1 cellular context compared by ENCODE assay signal in the genomic region with DNA sequence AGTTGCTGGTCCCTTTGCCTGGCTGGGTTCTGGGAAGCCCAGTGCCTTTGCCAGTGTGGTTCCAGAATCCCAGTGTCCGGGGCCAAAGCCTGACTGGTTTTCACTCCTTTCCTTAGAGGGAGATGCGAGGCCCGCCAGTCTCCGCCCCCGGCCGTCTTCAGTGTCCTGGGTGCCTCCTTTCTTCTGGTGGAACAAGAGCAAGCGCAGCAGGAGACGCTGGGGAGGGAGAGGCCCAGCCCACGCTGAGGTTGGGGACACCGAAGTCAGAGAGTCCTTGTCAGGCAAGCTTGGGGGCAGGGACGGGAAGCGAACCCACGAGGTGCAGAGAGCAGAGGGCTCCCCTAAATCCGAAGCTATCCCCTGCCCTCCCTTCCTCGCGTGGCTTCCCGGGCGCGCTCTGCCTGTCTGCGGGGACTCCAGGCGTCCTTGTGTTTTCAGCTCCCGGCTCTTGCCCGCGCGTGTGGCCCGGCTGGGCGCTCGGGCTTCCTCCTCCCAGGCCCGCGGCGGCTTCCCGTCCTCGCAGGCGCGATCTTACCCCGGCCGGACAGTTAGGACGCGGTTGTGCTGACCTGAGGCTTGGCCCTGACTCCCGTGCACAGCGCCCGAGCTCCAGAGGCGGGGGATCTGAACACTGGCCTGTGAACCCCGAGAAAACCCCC.
TF ChIP-seq lines count a peak whose summit lies in the region.

No MANE protein-coding gene starts in this region.

TF ChIP-seq in SK-N-SH treated with all-trans-retinoic acid at 6 μM for 48 hours, 23 proteins besides CTCF, POLR2A, EP300 and RAD21 (continued from another document):
- TF ChIP-seq, protein P1, sequence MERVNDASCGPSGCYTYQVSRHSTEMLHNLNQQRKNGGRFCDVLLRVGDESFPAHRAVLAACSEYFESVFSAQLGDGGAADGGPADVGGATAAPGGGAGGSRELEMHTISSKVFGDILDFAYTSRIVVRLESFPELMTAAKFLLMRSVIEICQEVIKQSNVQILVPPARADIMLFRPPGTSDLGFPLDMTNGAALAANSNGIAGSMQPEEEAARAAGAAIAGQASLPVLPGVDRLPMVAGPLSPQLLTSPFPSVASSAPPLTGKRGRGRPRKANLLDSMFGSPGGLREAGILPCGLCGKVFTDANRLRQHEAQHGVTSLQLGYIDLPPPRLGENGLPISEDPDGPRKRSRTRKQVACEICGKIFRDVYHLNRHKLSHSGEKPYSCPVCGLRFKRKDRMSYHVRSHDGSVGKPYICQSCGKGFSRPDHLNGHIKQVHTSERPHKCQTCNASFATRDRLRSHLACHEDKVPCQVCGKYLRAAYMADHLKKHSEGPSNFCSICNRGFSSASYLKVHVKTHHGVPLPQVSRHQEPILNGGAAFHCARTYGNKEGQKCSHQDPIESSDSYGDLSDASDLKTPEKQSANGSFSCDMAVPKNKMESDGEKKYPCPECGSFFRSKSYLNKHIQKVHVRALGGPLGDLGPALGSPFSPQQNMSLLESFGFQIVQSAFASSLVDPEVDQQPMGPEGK (CRISPR knock-in tag; IDR thresholded peaks at IDR 0.05; ENCODE audit: borderline replicate concordance): no peak
